17 cellular contexts compared by ENCODE assay signal in the genomic region with DNA sequence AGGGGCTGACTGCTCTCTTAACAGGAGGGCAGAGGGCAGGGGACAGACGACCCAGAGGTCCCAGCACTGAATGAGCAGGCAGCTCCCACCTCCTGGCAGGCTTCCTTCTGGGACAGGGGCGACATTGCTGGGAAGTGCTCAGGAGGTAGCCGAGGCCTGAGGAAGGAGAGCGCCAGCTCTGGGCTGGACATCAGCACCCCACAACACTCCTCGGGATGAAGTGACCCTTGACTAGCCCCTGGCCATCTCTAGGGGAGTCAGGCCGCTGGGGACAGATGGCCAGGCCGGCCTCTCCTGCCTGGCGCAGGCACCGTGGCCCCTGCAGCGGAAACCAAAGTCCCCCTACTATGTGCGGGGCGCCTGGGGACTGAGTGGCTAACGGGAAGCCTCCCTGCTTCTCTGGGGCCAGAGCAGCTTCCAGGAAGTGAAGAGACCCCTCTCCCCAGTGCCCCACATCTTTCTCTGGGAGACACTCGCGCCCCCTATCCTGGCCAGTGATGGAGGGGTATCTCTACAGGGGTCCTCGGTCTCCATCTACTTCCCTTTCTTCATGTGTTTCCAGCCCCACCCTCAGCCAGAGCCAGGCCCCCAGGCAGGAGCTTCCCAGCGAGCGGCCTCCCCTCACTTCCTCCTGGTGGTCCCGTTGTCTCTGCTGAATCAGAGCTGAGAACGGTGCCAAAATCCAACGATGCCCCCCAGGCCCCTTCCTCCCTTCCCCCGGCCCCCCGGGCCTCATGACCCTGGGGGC. TPM values are rescaled to one million over a fixed set of nuclear protein-coding genes. Genes with fewer than 3 reads are reported as not detected.
"Had no signal": no experiment of that assay in that cellular context is flagged by ENCODE, and none has a peak within 500 bp of the region (broad histone marks: within the 10 kb centered on the region; RNA-seq: fewer than 3 reads in every experiment).

No MANE protein-coding gene starts in this region.

- DNase-seq: activated CD4-positive, alpha-beta memory T cell treated with anti-CD3 and anti-CD28 coated beads for 36 hours; activated CD4-positive, CD25-positive, alpha-beta regulatory T cell treated with anti-CD3 and anti-CD28 coated beads, Interleukin-2, amount 50 U/mL, for 72 hours; activated T-cell treated with anti-CD3 and anti-CD28 coated beads, Interleukin-2, amount 50 U/mL, for 72 hours; body of pancreas; central memory CD4-positive, alpha-beta T cell; cortex of kidney; effector memory CD8-positive, alpha-beta T cell; mesenchymal stem cell; tibial artery had no signal

- H3K9me3 ChIP-seq: body of pancreas, tibial artery, vagina had no signal

- H3K9ac ChIP-seq: parathyroid adenoma had no signal

- H3K27me3 ChIP-seq: body of pancreas, vagina had no signal

- H3K4me1 ChIP-seq: parathyroid adenoma had no signal

- FAIRE-seq: islet of Langerhans had no signal

- H3K4me3 ChIP-seq: body of pancreas, tibial artery, vagina had no signal

- H3K4me3 Mint-ChIP-seq: activated CD4-positive, alpha-beta memory T cell treated with anti-CD3 and anti-CD28 coated beads for 36 hours had no signal

- H3K36me3 Mint-ChIP-seq: activated CD4-positive, alpha-beta memory T cell treated with anti-CD3 and anti-CD28 coated beads for 36 hours; stimulated activated effector memory CD8-positive, alpha-beta T cell treated with anti-CD3 and anti-CD28 coated beads, Interleukin-12 subunit alpha, Interleukin-12 subunit beta, amount 100 ng/mL, for 72 hours had no signal

- H3K36me3 ChIP-seq: vagina had no signal

- H3K27ac Mint-ChIP-seq: activated CD4-positive, alpha-beta memory T cell treated with anti-CD3 and anti-CD28 coated beads for 36 hours; activated T-cell treated with anti-CD3 and anti-CD28 coated beads, Interleukin-2, amount 50 U/mL, for 72 hours; effector memory CD8-positive, alpha-beta T cell; stimulated activated effector memory CD8-positive, alpha-beta T cell treated with anti-CD3 and anti-CD28 coated beads, Interleukin-12 subunit alpha, Interleukin-12 subunit beta, amount 100 ng/mL, for 72 hours had no signal

- H3K9me3 Mint-ChIP-seq: activated CD4-positive, alpha-beta memory T cell treated with anti-CD3 and anti-CD28 coated beads for 36 hours; activated T-cell treated with anti-CD3 and anti-CD28 coated beads, Interleukin-2, amount 50 U/mL, for 72 hours; effector memory CD8-positive, alpha-beta T cell; neural crest cell; stimulated activated effector memory CD8-positive, alpha-beta T cell treated with anti-CD3 and anti-CD28 coated beads, Interleukin-12 subunit alpha, Interleukin-12 subunit beta, amount 100 ng/mL, for 72 hours had no signal

- H3K27ac ChIP-seq: body of pancreas, parathyroid adenoma, tibial artery, vagina had no signal

- H3K79me2 ChIP-seq: parathyroid adenoma had no signal

- H2AFZ ChIP-seq: parathyroid adenoma had no signal

- ATAC-seq: activated T-cell treated with anti-CD3 and anti-CD28 coated beads, Interleukin-2, amount 50 U/mL, for 72 hours; body of pancreas; effector memory CD8-positive, alpha-beta T cell; left lobe of liver; stimulated activated effector memory CD8-positive, alpha-beta T cell treated with anti-CD3 and anti-CD28 coated beads, Interleukin-12 subunit alpha, Interleukin-12 subunit beta, amount 100 ng/mL, for 72 hours had no signal

RNA-seq across cellular contexts. Expression of a gene that starts 10.0 kb away (rescaled TPM):
- total RNA-seq: glomerular endothelial cell, skeletal muscle tissue, vagina had no signal

RNA-seq across cellular contexts. Expression of a gene that starts 24.2 kb away (rescaled TPM):
- total RNA-seq: activated CD4-positive, alpha-beta memory T cell treated with anti-CD3 and anti-CD28 coated beads for 36 hours; activated T-cell treated with anti-CD3 and anti-CD28 coated beads, Interleukin-2, amount 50 U/mL, for 72 hours had no signal
